Comparison of ENCODE assay signal across 13 cellular contexts in the genomic region with DNA sequence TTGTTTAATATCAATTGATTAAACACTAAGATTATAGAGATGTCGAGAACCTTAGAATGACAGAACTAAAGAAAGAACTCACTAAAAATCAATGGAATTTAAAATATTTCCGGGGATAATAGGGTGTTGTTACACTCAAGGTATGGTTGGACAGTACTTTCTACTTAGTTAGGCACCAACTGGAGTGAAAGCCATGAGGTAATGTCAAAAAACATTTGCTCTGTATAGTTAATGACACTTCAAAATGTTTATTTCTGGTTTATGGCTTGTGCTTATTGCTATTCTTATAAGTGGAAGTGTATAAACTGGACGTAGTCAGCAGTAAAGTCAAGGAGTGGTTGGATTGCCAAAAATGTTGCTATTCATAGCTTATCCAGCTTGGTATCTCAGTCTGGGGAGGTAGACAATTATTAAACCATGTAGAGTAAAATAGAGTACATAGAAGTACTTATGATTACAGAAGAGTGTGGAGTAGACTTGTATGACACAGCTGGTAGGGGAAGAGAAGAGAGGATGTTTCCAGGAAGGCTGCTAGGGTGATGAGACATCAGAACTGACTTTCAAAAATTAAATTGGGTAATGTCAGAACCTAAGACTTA. TPM values are rescaled to one million over a fixed set of nuclear protein-coding genes. Genes with fewer than 3 reads are reported as not detected.
DNase-seq lines count a peak whose midpoint lies in the region; ATAC-seq and TF ChIP-seq lines count a peak whose summit lies in the region.
"Had no signal": no experiment of that assay in that cellular context is flagged by ENCODE, and none has a peak within 500 bp of the region (broad histone marks: within the 10 kb centered on the region; RNA-seq: fewer than 3 reads in every experiment).

No MANE protein-coding gene starts in this region.

- H3K4me2 ChIP-seq in mesenchymal stem cell (ENCODE audit: low read length, poor library complexity, severe bottlenecking): no peak overlapping the region
- no peak overlapping the region for H3K4me2 ChIP-seq in SK-N-SH
- H3K4me2 ChIP-seq: neural progenitor cell had no signal

- no peak overlapping the region for H3K4ac ChIP-seq in mesenchymal stem cell (ENCODE audit: low read depth in 1 of 2, low read length in 2 of 2)

- H3K4me1 ChIP-seq in mesenchymal stem cell (ENCODE audit: control insufficient read depth, insufficient read depth, low read depth, low read length) (peaks cover 13% of the 10 kb centered on the region), SK-N-SH (ENCODE audit: control insufficient read depth in 1 of 2, insufficient read depth in 2 of 2, low read depth in 1 of 2, low read length in 1 of 2) (no peaks in the 10 kb centered on the region)
- H3K4me1 ChIP-seq: neural progenitor cell had no signal

- H3K27me3 Mint-ChIP-seq in stimulated activated naive CD8-positive, alpha-beta T cell treated with anti-CD3 and anti-CD28 coated beads, Interleukin-15, Interleukin-2, amounts not matched to agents 100 ng/mL and 50 ng/mL, for 24 hours: no peaks in the 10 kb centered on the region
- H3K27me3 Mint-ChIP-seq: IgD-negative memory B cell had no signal

- no peak overlapping the region for H3K14ac ChIP-seq in mesenchymal stem cell (ENCODE audit: low read length in 2 of 2)

- no peak overlapping the region for H2BK12ac ChIP-seq in mesenchymal stem cell (ENCODE audit: low read length in 2 of 2)

- peak overlapping the region; percentile 28 for H3K27ac Mint-ChIP-seq in stimulated activated naive CD8-positive, alpha-beta T cell treated with anti-CD3 and anti-CD28 coated beads, Interleukin-15, Interleukin-2, amounts not matched to agents 100 ng/mL and 50 ng/mL, for 24 hours
- H3K27ac Mint-ChIP-seq: IgD-negative memory B cell, neural progenitor cell had no signal

- no peak overlapping the region for H4K8ac ChIP-seq in mesenchymal stem cell (ENCODE audit: low read length)

- CTCF ChIA-PET in SK-N-SH (lab: Yijun Ruan, JAX): interaction anchor here (0.6 kb wide), 1 partner anchor 9 kb away, joined by 3 read pairs; no protein-coding TSS in a partner anchor

- 66% methylated on average over 2 of the region's 3 CpGs for WGBS in mesenchymal stem cell
- WGBS in SK-N-SH (ENCODE audit: low lambda C conversion rate): 93% methylated on average over 3 of the region's 3 CpGs

- H3K27me3 ChIP-seq in mesenchymal stem cell (ENCODE audit: control insufficient read depth in 1 of 2, insufficient read depth in 1 of 2, low read length in 2 of 2): no peaks in the 10 kb centered on the region
- H3K27me3 ChIP-seq in SK-N-SH (ENCODE audit: insufficient read depth): no peaks in the 10 kb centered on the region
- H3K27me3 ChIP-seq: neural progenitor cell had no signal

- no peak for TF ChIP-seq CTCF in fibroblast of pulmonary artery (IDR thresholded peaks at IDR 0.05; ENCODE audit: low read length, missing control alignments)
- no peak for TF ChIP-seq CTCF in SK-N-SH (IDR thresholded peaks at IDR 0.05)

- TF ChIP-seq EP300 in SK-N-SH (IDR thresholded peaks at IDR 0.05; ENCODE audit: borderline replicate concordance in 1 of 2, low read depth in 1 of 2, low read length in 1 of 2): no peak

- no peak overlapping the region for H2BK15ac ChIP-seq in mesenchymal stem cell (ENCODE audit: low read depth, poor library complexity, severe bottlenecking)

- no peaks in the 10 kb centered on the region for H3K9me2 ChIP-seq in SK-N-SH

- POLR2A ChIA-PET in SK-N-SH (lab: Yijun Ruan, JAX): no interaction called here

- no peaks in the 10 kb centered on the region for H3K9me3 Mint-ChIP-seq in stimulated activated naive CD8-positive, alpha-beta T cell treated with anti-CD3 and anti-CD28 coated beads, Interleukin-15, Interleukin-2, amounts not matched to agents 100 ng/mL and 50 ng/mL, for 24 hours
- H3K9me3 Mint-ChIP-seq: IgD-negative memory B cell, neural progenitor cell had no signal

- no peak for ATAC-seq in stimulated activated naive CD8-positive, alpha-beta T cell treated with anti-CD3 and anti-CD28 coated beads, Interleukin-15, Interleukin-2, amounts not matched to agents 100 U/mL and 50 U/mL, for 24 hours
- ATAC-seq in HG03095 (IDR thresholded peaks at IDR 0.05; ENCODE audit: unreplicated experiment) (no peak), GM18861 (IDR thresholded peaks at IDR 0.05; ENCODE audit: unreplicated experiment) (no peak)
- ATAC-seq: esophagus mucosa had no signal

- H2AFZ ChIP-seq in mesenchymal stem cell (ENCODE audit: low read depth, low read length) (no peak overlapping the region), SK-N-SH (ENCODE audit: low read depth) (no peak overlapping the region)
- H2AFZ ChIP-seq: neural progenitor cell had no signal

- no peak overlapping the region for H3K23ac ChIP-seq in mesenchymal stem cell (ENCODE audit: low read length in 2 of 2)

- H3F3A ChIP-seq in SK-N-SH (replicated peaks; ENCODE audit: insufficient read depth): peaks cover 32% of the 10 kb centered on the region

- no peaks in the 10 kb centered on the region for H4K20me1 ChIP-seq in SK-N-SH (ENCODE audit: insufficient read depth)

- H3K4me3 Mint-ChIP-seq in stimulated activated naive CD8-positive, alpha-beta T cell treated with anti-CD3 and anti-CD28 coated beads, Interleukin-15, Interleukin-2, amounts not matched to agents 100 ng/mL and 50 ng/mL, for 24 hours: no peak overlapping the region
- H3K4me3 Mint-ChIP-seq: IgD-negative memory B cell, neural progenitor cell had no signal

- H3K36me3 ChIP-seq in mesenchymal stem cell (ENCODE audit: control insufficient read depth in 1 of 2, insufficient read depth in 2 of 2, low read depth in 1 of 2, low read length in 2 of 2): peaks cover 31 to 93% of the 10 kb centered on the region in 2 experiments
- H3K36me3 ChIP-seq in SK-N-SH (replicated peaks in 1 of 2; ENCODE audit: control insufficient read depth in 1 of 2, insufficient read depth in 2 of 2, low read length in 1 of 2): peaks cover 81 to 89% of the 10 kb centered on the region in 2 experiments

- no peak for DNase-seq in stimulated activated naive CD8-positive, alpha-beta T cell treated with anti-CD3 and anti-CD28 coated beads, Interleukin-15, Interleukin-2, amounts not matched to agents 100 U/mL and 50 U/mL, for 24 hours
- DNase-seq in fibroblast of pulmonary artery (ENCODE audit: low read depth) (peak; percentile 13), mesenchymal stem cell (peak; percentile 37), SK-N-SH (no peak)
- no peak for DNase-seq in stimulated activated CD4-positive, alpha-beta T cell treated with anti-CD3 and anti-CD28 coated beads, Interleukin-12 subunit alpha, Interleukin-12 subunit beta, amount 100 ng/mL, for 4 hours
- DNase-seq: NCI-H146 had no signal

- no peaks in the 10 kb centered on the region for H3K79me1 ChIP-seq in mesenchymal stem cell (replicated peaks; ENCODE audit: low read length, poor library complexity, severe bottlenecking)

- H2BK120ac ChIP-seq in mesenchymal stem cell (ENCODE audit: low read depth, low read length): no peak overlapping the region

- H3K9me3 ChIP-seq in mesenchymal stem cell (ENCODE audit: control insufficient read depth, low read length) (no peaks in the 10 kb centered on the region), SK-N-SH (no peaks in the 10 kb centered on the region)

- TF ChIP-seq RAD21 in SK-N-SH (IDR thresholded peaks at IDR 0.05; ENCODE audit: low read length): no peak

- no peak overlapping the region for H3K9ac ChIP-seq in mesenchymal stem cell (ENCODE audit: low read length)
- no peak overlapping the region for H3K9ac ChIP-seq in SK-N-SH
- H3K9ac ChIP-seq: neural progenitor cell had no signal

- peaks cover 26% of the 10 kb centered on the region; the same call in 1 of the 2 replicates for H3K79me2 ChIP-seq in SK-N-SH (ENCODE audit: insufficient read depth)

- H3K4me1 Mint-ChIP-seq in stimulated activated naive CD8-positive, alpha-beta T cell treated with anti-CD3 and anti-CD28 coated beads, Interleukin-15, Interleukin-2, amounts not matched to agents 100 ng/mL and 50 ng/mL, for 24 hours (ENCODE audit: low read depth): no peaks in the 10 kb centered on the region
- H3K4me1 Mint-ChIP-seq: neural progenitor cell had no signal

- H3K18ac ChIP-seq in mesenchymal stem cell (ENCODE audit: low read depth in 1 of 2, low read length in 2 of 2): no peak overlapping the region

- H2AK5ac ChIP-seq in mesenchymal stem cell (ENCODE audit: low read length, severe bottlenecking): no peak overlapping the region

- H3K36me3 Mint-ChIP-seq in stimulated activated naive CD8-positive, alpha-beta T cell treated with anti-CD3 and anti-CD28 coated beads, Interleukin-15, Interleukin-2, amounts not matched to agents 100 ng/mL and 50 ng/mL, for 24 hours (ENCODE audit: low read depth): peaks cover 64% of the 10 kb centered on the region

- no peak overlapping the region for H4K91ac ChIP-seq in mesenchymal stem cell (ENCODE audit: low read length)

- H3K4me3 ChIP-seq in fibroblast of pulmonary artery (replicated peaks; ENCODE audit: low read depth, low read length) (no peak overlapping the region), mesenchymal stem cell (ENCODE audit: insufficient read depth in 1 of 2, low read depth in 1 of 2, low read length in 2 of 2) (no peak overlapping the region), SK-N-SH (ENCODE audit: low read depth in 2 of 2, low read length in 1 of 2) (no peak overlapping the region)
- H3K4me3 ChIP-seq: neural progenitor cell had no signal

- peak overlapping the region; percentile 92 for H3K27ac ChIP-seq in mesenchymal stem cell (ENCODE audit: low read length, poor library complexity, severe bottlenecking)
- no peak overlapping the region for H3K27ac ChIP-seq in SK-N-SH (ENCODE audit: low read depth in 2 of 2, low read length in 1 of 2)
- H3K27ac ChIP-seq: neural progenitor cell, VCaP had no signal

- H2BK5ac ChIP-seq in mesenchymal stem cell (ENCODE audit: low read depth, low read length, poor library complexity, severe bottlenecking): no peak overlapping the region

TF ChIP-seq in SK-N-SH, 30 proteins besides CTCF, POLR2A, EP300 and RAD21 (continues in another document):
- TF ChIP-seq CHD2 (IDR thresholded peaks at IDR 0.05; ENCODE audit: low read length, partially characterized antibody) (no peak), TEAD4 (IDR thresholded peaks at IDR 0.05; ENCODE audit: borderline replicate concordance, insufficient read depth) (no peak)
- TF ChIP-seq, protein P1, sequence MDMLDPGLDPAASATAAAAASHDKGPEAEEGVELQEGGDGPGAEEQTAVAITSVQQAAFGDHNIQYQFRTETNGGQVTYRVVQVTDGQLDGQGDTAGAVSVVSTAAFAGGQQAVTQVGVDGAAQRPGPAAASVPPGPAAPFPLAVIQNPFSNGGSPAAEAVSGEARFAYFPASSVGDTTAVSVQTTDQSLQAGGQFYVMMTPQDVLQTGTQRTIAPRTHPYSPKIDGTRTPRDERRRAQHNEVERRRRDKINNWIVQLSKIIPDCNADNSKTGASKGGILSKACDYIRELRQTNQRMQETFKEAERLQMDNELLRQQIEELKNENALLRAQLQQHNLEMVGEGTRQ (IDR thresholded peaks at IDR 0.05; ENCODE audit: borderline replicate concordance, low read depth, low read length): no peak

RNA-seq across cellular contexts. Expression of a gene that starts 56.5 kb away (rescaled TPM):
- polyA plus RNA-seq in mesenchymal stem cell (2013, experiment 1 of 2): not detected
- polyA plus RNA-seq in mesenchymal stem cell (2013, experiment 2 of 2): not detected
- 0.05 and 0.16 TPM in 2 replicates for polyA plus RNA-seq in SK-N-SH (2012; rRNA removed)
- 0.03 TPM in 1 of 2 replicates, not detected in the other for polyA plus RNA-seq in SK-N-SH (2012; cell fraction: cytosol; rRNA removed)
- polyA plus RNA-seq in SK-N-SH (2012; cell fraction: nucleus; rRNA removed): not detected in 2 replicates

Comparison
In these comparisons a context has a peak if more than half of its experiments do, and no peak if none do; other contexts are left out.
1. DNase-seq: peak in fibroblast of pulmonary artery (single experiment) and mesenchymal stem cell (single experiment); none in stimulated activated naive CD8-positive, alpha-beta T cell treated with anti-CD3 and anti-CD28 coated beads, Interleukin-15, Interleukin-2, amounts not matched to agents 100 U/mL and 50 U/mL, for 24 hours (single experiment), SK-N-SH (single experiment) and stimulated activated CD4-positive, alpha-beta T cell treated with anti-CD3 and anti-CD28 coated beads, Interleukin-12 subunit alpha, Interleukin-12 subunit beta, amount 100 ng/mL, for 4 hours (single experiment).